ENCODE assay signal across 1 cellular context in the genomic region with DNA sequence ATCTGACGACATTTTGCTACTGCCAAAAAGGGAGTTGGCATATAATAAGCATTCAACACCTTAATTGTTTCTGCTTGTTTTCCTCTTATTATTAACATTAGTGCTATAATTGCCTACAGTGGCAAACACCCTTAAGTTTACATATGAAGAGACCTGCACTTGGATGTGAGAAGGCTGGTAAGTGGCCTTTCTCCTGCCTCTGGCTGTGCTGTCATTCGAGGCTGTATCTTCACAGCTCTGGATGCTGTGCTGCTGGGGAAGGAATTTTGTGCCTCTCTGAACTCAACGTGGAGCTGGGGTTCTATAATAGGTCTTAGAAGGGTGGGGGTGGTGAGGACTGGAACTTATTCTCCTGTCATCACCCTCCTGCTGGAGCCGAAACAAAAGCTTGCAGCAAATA.
TF ChIP-seq lines count a peak whose summit lies in the region.

No MANE protein-coding gene starts in this region.

TF ChIP-seq in WTC11, 78 proteins besides CTCF, POLR2A, EP300 and RAD21 (continued from another document):
- no peak for TF ChIP-seq MXD4 (CRISPR knock-in tag; IDR thresholded peaks at IDR 0.05; ENCODE audit: borderline replicate concordance)
- TF ChIP-seq ZNF232 (CRISPR knock-in tag; IDR thresholded peaks at IDR 0.05) = no peak
TF ChIP-seq in WTC11: peak in this region for 0.
